Comparison of ENCODE assay signal across 17 cellular contexts in genomic region chr2:109395487-109396337, GRCh38.
DNase-seq lines count a peak whose midpoint lies in the region; FAIRE-seq and TF ChIP-seq lines count a peak whose summit lies in the region.
"Had no signal": no experiment of that assay in that cellular context is flagged by ENCODE, and none has a peak within 500 bp of the region (broad histone marks: within the 10 kb centered on the region; RNA-seq: fewer than 3 reads in every experiment).

No MANE protein-coding gene starts in this region.

- TF ChIP-seq CTCF in HEK293 (tag by site-specific recombination; IDR thresholded peaks at IDR 0.05) = no peak
- no peak for TF ChIP-seq CTCF in bronchial epithelial cell (IDR thresholded peaks at IDR 0.05; ENCODE audit: insufficient read depth, low read length, severe bottlenecking)
- no peak for TF ChIP-seq CTCF in osteoblast (IDR thresholded peaks at IDR 0.05; ENCODE audit: extremely low read depth, low read depth, low read length)

- no peaks in the 10 kb centered on the region for H3K36me3 Mint-ChIP-seq in CD4-positive, alpha-beta memory T cell

- H3K9me3 ChIP-seq in HEK293 (ENCODE audit: control insufficient read depth, insufficient read depth, low read depth, low read length) (no peaks in the 10 kb centered on the region), osteoblast (ENCODE audit: low read depth, low read length) (no peaks in the 10 kb centered on the region)
- H3K9me3 ChIP-seq in CD4-positive, alpha-beta memory T cell (ENCODE audit: control insufficient read depth in 1 of 2, low read length in 2 of 2) = no peaks in the 10 kb centered on the region

- H3K36me3 ChIP-seq in HEK293 (ENCODE audit: control insufficient read depth in 2 of 2, insufficient read depth in 1 of 2, low read length in 2 of 2) = peaks cover 0 to 6% of the 10 kb centered on the region in 2 experiments; a peak in 1 of 3 replicates
- no peaks in the 10 kb centered on the region for H3K36me3 ChIP-seq in bronchial epithelial cell (ENCODE audit: control insufficient read depth, insufficient read depth, low read length)
- no peaks in the 10 kb centered on the region for H3K36me3 ChIP-seq in osteoblast (ENCODE audit: insufficient read depth, low read length)
- H3K36me3 ChIP-seq in CD4-positive, alpha-beta memory T cell (ENCODE audit: insufficient read depth, low read length) = no peaks in the 10 kb centered on the region

- CTCF ChIA-PET in HEK293 (lab: Yijun Ruan, JAX) = no interaction called here
- CTCF ChIA-PET in CD4-positive, alpha-beta memory T cell (lab: Charles Lee; ENCODE audit: partially characterized antibody) = no interaction called here

- no peaks in the 10 kb centered on the region for H3K79me2 ChIP-seq in osteoblast (ENCODE audit: insufficient read depth, low read length)

- H3K4me3 ChIP-seq in HEK293 (ENCODE audit: low read depth, low read length) (no peak overlapping the region), bronchial epithelial cell (ENCODE audit: low read depth, low read length) (no peak overlapping the region), osteoblast (ENCODE audit: insufficient read depth, low read length) (no peak overlapping the region)
- no peak overlapping the region for H3K4me3 ChIP-seq in CD4-positive, alpha-beta memory T cell (ENCODE audit: low read length in 2 of 2)

- H3K27me3 ChIP-seq in bronchial epithelial cell (ENCODE audit: control insufficient read depth, insufficient read depth, low read length) = peaks cover 4% of the 10 kb centered on the region
- H3K27me3 ChIP-seq in osteoblast (ENCODE audit: insufficient read depth, low read length) = no peaks in the 10 kb centered on the region
- no peaks in the 10 kb centered on the region for H3K27me3 ChIP-seq in CD4-positive, alpha-beta memory T cell (ENCODE audit: insufficient read depth, low read length)

- peaks cover 0 to 4% (median 0%) of the 10 kb centered on the region in 4 donors for H3K4me1 Mint-ChIP-seq in CD4-positive, alpha-beta memory T cell

- H3K4me1 ChIP-seq in HEK293 (ENCODE audit: control insufficient read depth, insufficient read depth, low read length) (no peaks in the 10 kb centered on the region), osteoblast (ENCODE audit: insufficient read depth, low read length) (no peaks in the 10 kb centered on the region)
- no peaks in the 10 kb centered on the region for H3K4me1 ChIP-seq in CD4-positive, alpha-beta memory T cell (ENCODE audit: insufficient read depth, low read length)

- H3K4me3 Mint-ChIP-seq in CD4-positive, alpha-beta memory T cell = no peak overlapping the region

- POLR2A ChIA-PET in HEK293 (lab: Yijun Ruan, JAX) = no interaction called here
- POLR2A ChIA-PET in CD4-positive, alpha-beta memory T cell (lab: Charles Lee; ENCODE audit: partially characterized antibody) = no interaction called here

- peak; percentile 23 for FAIRE-seq in bronchial epithelial cell (lab: Jason Lieb, UNC)
- FAIRE-seq: GM18507 had no signal

- peak overlapping the region in 1 of 7 donors; percentile 52 for H3K27ac Mint-ChIP-seq in CD4-positive, alpha-beta memory T cell

- DNase-seq in NCI-H345 (lab: John Stamatoyannopoulos, UW) (peak; percentile 15), NCI-H345 treated with DMSO at 0.1 percent for 48 hours (lab: John Stamatoyannopoulos, UW; ENCODE audit: unreplicated experiment) (no peak), bronchial epithelial cell (ENCODE audit: low read depth) (no peak), osteoblast (ENCODE audit: insufficient read length, low spot score, missing footprints) (peak; percentile 77), posterior cingulate gyrus (no peak), dermis blood vessel endothelial cell (no peak)
- DNase-seq in CD4-positive, alpha-beta memory T cell = no peak
- DNase-seq: COR-L47, DMS53, HCEC 1CT, NCI-H1694, NCI-H2107, NCI-H446 treated with DMSO at 0.1 percent for 48 hours, SHP77 treated with DMSO at 0.1 percent for 48 hours had no signal

- peaks cover 8% of the 10 kb centered on the region for H4K20me1 ChIP-seq in osteoblast (ENCODE audit: insufficient read depth, low read length)

- H3K27me3 Mint-ChIP-seq in CD4-positive, alpha-beta memory T cell = peaks cover 0 to 7% of the 10 kb centered on the region in 2 donors

- H3K4me2 ChIP-seq in osteoblast (ENCODE audit: insufficient read depth, low read length) = no peak overlapping the region

- no peak overlapping the region for H3K27ac ChIP-seq in HEK293 (ENCODE audit: extremely low read depth, low read depth, low read length)
- no peak overlapping the region for H3K27ac ChIP-seq in osteoblast (ENCODE audit: low read depth, low read length)
- no peak overlapping the region for H3K27ac ChIP-seq in CD4-positive, alpha-beta memory T cell (ENCODE audit: low read depth, low read length)
- H3K27ac ChIP-seq: C4-2B had no signal

- H2AFZ ChIP-seq in osteoblast (ENCODE audit: low read length) = no peak overlapping the region

- intact Hi-C loops in CD4-positive, alpha-beta memory T cell (cut with micrococcal nuclease) = no loop called here
- intact Hi-C loops in posterior cingulate gyrus (cut with DNase I) = no loop called here

- peaks cover 0 to 2% (median 0%) of the 10 kb centered on the region in 8 donors for H3K9me3 Mint-ChIP-seq in CD4-positive, alpha-beta memory T cell

TF ChIP-seq in HEK293, 187 proteins besides CTCF, POLR2A, EP300 and RAD21:
- TF ChIP-seq SCRT2 (tag by site-specific recombination; IDR thresholded peaks at IDR 0.05) (peak; percentile 39; the same call in 1 of the 2 replicates), ZNF311 (tag by site-specific recombination; IDR thresholded peaks at IDR 0.05; ENCODE audit: borderline replicate concordance) (no peak)

Comparison
In these comparisons a context has a peak if more than half of its experiments do, and no peak if none do; other contexts are left out.
1. DNase-seq: peak in NCI-H345 (single experiment) and osteoblast (single experiment); none in NCI-H345 treated with DMSO at 0.1 percent for 48 hours (single experiment), bronchial epithelial cell (single experiment), CD4-positive, alpha-beta memory T cell (0 of 5), posterior cingulate gyrus (0 of 10) and dermis blood vessel endothelial cell (single experiment).